17 cellular contexts compared by ENCODE assay signal in the genomic region with DNA sequence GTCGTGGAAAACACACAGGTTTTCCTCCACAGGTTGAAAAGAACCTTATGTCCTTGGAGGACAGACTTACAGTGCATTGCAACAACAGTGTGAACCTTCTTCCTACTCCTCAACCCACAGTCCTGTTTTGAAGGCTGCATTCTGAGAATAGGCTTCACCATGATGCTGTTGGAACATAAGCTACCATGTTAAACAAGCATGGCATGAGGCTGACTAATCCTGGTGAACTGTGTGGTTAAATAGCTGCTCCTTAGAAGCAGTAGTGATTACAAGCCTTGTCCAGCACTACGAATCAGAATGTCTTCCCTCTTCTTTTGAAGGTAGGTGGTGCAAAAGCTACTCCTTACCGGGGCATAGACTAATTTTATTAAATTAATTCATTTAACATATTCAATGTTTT.
DNase-seq lines count a peak whose midpoint lies in the region; ATAC-seq and TF ChIP-seq lines count a peak whose summit lies in the region.
"Had no signal": no experiment of that assay in that cellular context is flagged by ENCODE, and none has a peak within 500 bp of the region (broad histone marks: within the 10 kb centered on the region; RNA-seq: fewer than 3 reads in every experiment).

No MANE protein-coding gene starts in this region.

- no peak for ATAC-seq in GM19467 (IDR thresholded peaks at IDR 0.05; ENCODE audit: unreplicated experiment)
- ATAC-seq: left cardiac atrium had no signal

- DNase-seq in choroid plexus epithelial cell (ENCODE audit: low read depth) = peak; percentile 80
- peak; percentile 52 for DNase-seq in islet precursor cell
- peak; percentile 26 for DNase-seq in superior temporal gyrus (ENCODE audit: extremely low spot score)
- DNase-seq in activated CD4-positive, alpha-beta T cell treated with anti-CD3 and anti-CD28 coated beads for 4 hours = no peak
- DNase-seq in NCI-H2029 (lab: John Stamatoyannopoulos, UW) = no peak
- DNase-seq: activated CD4-positive, alpha-beta memory T cell treated with anti-CD3 and anti-CD28 coated beads, Interleukin-2, amount 10 ng/mL, durations not matched to agents 7 days and 5 days; activated naive CD8-positive, alpha-beta T cell treated with anti-CD3 and anti-CD28 coated beads, Interleukin-2, amount 10 ng/mL, durations not matched to agents 7 days and 5 days; C1 segment of cervical spinal cord; central memory CD4-positive, alpha-beta T cell; DMS 273 treated with DMSO at 0.1 percent for 48 hours; left cardiac atrium; NCI-H2107; stimulated activated CD4-positive, alpha-beta T cell treated with anti-CD3 and anti-CD28 coated beads, Interleukin-4, amount 100 ng/mL, for 24 hours; SW 1271 had no signal

- peak overlapping the region; percentile 86 for H3K27ac ChIP-seq in HUES6 (ENCODE audit: low read depth, low read length)
- H3K27ac ChIP-seq: thoracic aorta had no signal

- no peaks in the 10 kb centered on the region for H3K9me3 ChIP-seq in HUES6 (ENCODE audit: control insufficient read depth, insufficient read depth, low read depth, low read length)
- H3K9me3 ChIP-seq: thoracic aorta had no signal

- peak overlapping the region; percentile 3 for H3K9ac ChIP-seq in HUES6 (ENCODE audit: low read length)

- no peak overlapping the region for H3K4me3 ChIP-seq in HUES6 (ENCODE audit: low read depth, low read length)
- H3K4me3 ChIP-seq in choroid plexus epithelial cell (ENCODE audit: low read depth, low read length) = no peak overlapping the region
- H3K4me3 ChIP-seq: thoracic aorta had no signal

- peaks cover 40% of the 10 kb centered on the region for H3K4me1 ChIP-seq in HUES6 (ENCODE audit: control insufficient read depth, insufficient read depth, low read length)

- no peak for TF ChIP-seq CTCF in choroid plexus epithelial cell (conservative IDR thresholded peaks at IDR 0.05; ENCODE audit: low read depth, low read length)

- H3K27me3 ChIP-seq in HUES6 (ENCODE audit: control insufficient read depth, insufficient read depth, low read length) = no peaks in the 10 kb centered on the region

- no peaks in the 10 kb centered on the region for H3K36me3 ChIP-seq in HUES6 (ENCODE audit: control insufficient read depth, insufficient read depth, low read length)
- H3K36me3 ChIP-seq: thoracic aorta had no signal

Comparison
In these comparisons a context has a peak if more than half of its experiments do, and no peak if none do; other contexts are left out.
1. DNase-seq: peak in choroid plexus epithelial cell (single experiment), islet precursor cell (single experiment) and superior temporal gyrus (single experiment); none in activated CD4-positive, alpha-beta T cell treated with anti-CD3 and anti-CD28 coated beads for 4 hours (0 of 2) and NCI-H2029 (single experiment).